ENCODE assay signal across 17 cellular contexts in the genomic region with DNA sequence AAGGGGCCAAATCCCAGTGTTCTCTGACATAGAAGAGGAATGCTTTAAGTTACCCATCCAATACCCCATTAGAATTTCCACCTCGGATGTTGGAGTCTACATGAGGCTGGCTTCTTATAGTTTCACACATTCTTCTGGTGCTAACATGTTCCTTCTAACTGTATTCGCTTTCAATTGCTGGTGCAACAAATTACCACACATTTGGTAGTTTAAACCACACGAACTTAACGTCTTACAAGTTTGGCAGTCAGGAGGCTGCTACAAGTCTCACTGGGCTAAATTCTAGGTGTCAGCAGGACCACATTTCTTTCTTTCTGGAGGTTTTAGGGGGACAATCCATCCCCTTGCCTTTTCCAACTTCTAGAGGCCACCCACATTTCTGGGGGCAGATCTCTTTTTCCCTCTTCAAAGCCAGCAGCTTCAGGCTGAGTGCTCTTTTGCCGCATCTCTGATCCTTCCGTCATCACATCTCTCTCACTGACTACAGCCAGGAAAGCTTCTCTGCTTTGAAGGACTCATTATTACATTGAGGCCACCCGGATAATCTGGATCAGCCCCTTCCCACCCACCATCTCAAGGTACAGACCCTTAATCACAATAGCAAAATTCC.
"Had no signal": no experiment of that assay in that cellular context is flagged by ENCODE, and none has a peak within 500 bp of the region (broad histone marks: within the 10 kb centered on the region; RNA-seq: fewer than 3 reads in every experiment).

No MANE protein-coding gene starts in this region.

- H3K27me3 ChIP-seq: foreskin keratinocyte, upper lobe of left lung had no signal

- H3K9me3 ChIP-seq: prostate gland, upper lobe of left lung had no signal

- H3K36me3 ChIP-seq: prostate gland, upper lobe of left lung had no signal

- H3K4me3 ChIP-seq: prostate gland, upper lobe of left lung had no signal

- H3K27ac ChIP-seq: foreskin keratinocyte, prostate gland had no signal

- H3K4me1 ChIP-seq: prostate gland had no signal

- DNase-seq: activated CD4-positive, alpha-beta T cell treated with anti-CD3 and anti-CD28 coated beads for 1 hour; activated CD4-positive, alpha-beta T cell treated with anti-CD3 and anti-CD28 coated beads, Interleukin-2, amount 50 U/mL, for 4 hours; activated naive CD4-positive, alpha-beta T cell treated with Interleukin-2 at 50 U/mL for 16 hours; activated T-cell treated with anti-CD3 and anti-CD28 coated beads for 4 hours; aorta; dermis blood vessel endothelial cell; effector memory CD8-positive, alpha-beta T cell; foreskin keratinocyte; glutamatergic neuron; hypothalamus; kidney; left ventricle myocardium superior; occipital lobe; stimulated activated naive CD8-positive, alpha-beta T cell treated with anti-CD3 and anti-CD28 coated beads, Interleukin-15, amount 100 ng/mL, for 72 hours; upper lobe of left lung had no signal

- ATAC-seq: effector memory CD8-positive, alpha-beta T cell; foreskin keratinocyte; left ventricle myocardium superior; sciatic nerve; stimulated activated naive CD8-positive, alpha-beta T cell treated with anti-CD3 and anti-CD28 coated beads, Interleukin-15, amount 100 ng/mL, for 72 hours had no signal
